ENCODE assay signal across 26 cellular contexts in genomic region chr7:7791523-7791922, GRCh38.
"Had no signal": no experiment of that assay in that cellular context is flagged by ENCODE, and none has a peak within 500 bp of the region (broad histone marks: within the 10 kb centered on the region; RNA-seq: fewer than 3 reads in every experiment).

No MANE protein-coding gene starts in this region.

- H3K27me3 ChIP-seq: brain microvascular endothelial cell, colonic mucosa, esophagus muscularis mucosa, right atrium auricular region, stomach, upper lobe of right lung had no signal

- H3K4me3 ChIP-seq: colonic mucosa, esophagus muscularis mucosa, right atrium auricular region, skin epidermis, stomach, thoracic aorta, upper lobe of right lung had no signal

- H3K27ac ChIP-seq: brain microvascular endothelial cell, colonic mucosa, esophagus muscularis mucosa, right atrium auricular region, skin epidermis, thoracic aorta, upper lobe of right lung had no signal

- H3K4me2 ChIP-seq: SK-N-SH had no signal

- H3K4me1 ChIP-seq: colonic mucosa, right atrium auricular region, upper lobe of right lung had no signal

- H3K36me3 ChIP-seq: brain microvascular endothelial cell, colonic mucosa, esophagus muscularis mucosa, right atrium auricular region, thoracic aorta, upper lobe of right lung had no signal

- DNase-seq: activated B cell treated with CpG ODN at 0.5 μM for 24 hours; activated CD4-positive, alpha-beta memory T cell treated with anti-CD3 and anti-CD28 coated beads for 36 hours; activated CD4-positive, alpha-beta T cell treated with anti-CD3 and anti-CD28 coated beads for 4 hours; activated naive CD4-positive, alpha-beta T cell; activated naive CD8-positive, alpha-beta T cell treated with anti-CD3 and anti-CD28 coated beads for 36 hours; activated T-cell treated with anti-CD3 and anti-CD28 coated beads for 4 hours; brain microvascular endothelial cell; central memory CD4-positive, alpha-beta T cell; colonic mucosa; head of caudate nucleus; kidney; nephron progenitor cell; nucleus accumbens; SK-N-SH; stimulated activated CD4-positive, alpha-beta T cell treated with anti-CD3 and anti-CD28 coated beads, Interleukin-4, amount 100 ng/mL, for 1 hour; stomach; T-helper 1 cell; T-helper 9 cell; upper lobe of right lung had no signal

- H3K9me3 ChIP-seq: colonic mucosa, esophagus muscularis mucosa, right atrium auricular region, SK-N-SH, stomach, thoracic aorta, upper lobe of right lung had no signal

- ATAC-seq: activated T-helper 17 cell treated with anti-CD3 and anti-CD28 coated beads, Interleukin-2, amount 50 U/mL, for 72 hours; left lobe of liver; stimulated activated effector memory CD8-positive, alpha-beta T cell treated with anti-CD3 and anti-CD28 coated beads, Interleukin-12 subunit alpha, Interleukin-12 subunit beta, amount 100 ng/mL, for 72 hours; upper lobe of right lung had no signal

- H3K9ac ChIP-seq: SK-N-SH had no signal
